8 cellular contexts compared by ENCODE assay signal in the genomic region with DNA sequence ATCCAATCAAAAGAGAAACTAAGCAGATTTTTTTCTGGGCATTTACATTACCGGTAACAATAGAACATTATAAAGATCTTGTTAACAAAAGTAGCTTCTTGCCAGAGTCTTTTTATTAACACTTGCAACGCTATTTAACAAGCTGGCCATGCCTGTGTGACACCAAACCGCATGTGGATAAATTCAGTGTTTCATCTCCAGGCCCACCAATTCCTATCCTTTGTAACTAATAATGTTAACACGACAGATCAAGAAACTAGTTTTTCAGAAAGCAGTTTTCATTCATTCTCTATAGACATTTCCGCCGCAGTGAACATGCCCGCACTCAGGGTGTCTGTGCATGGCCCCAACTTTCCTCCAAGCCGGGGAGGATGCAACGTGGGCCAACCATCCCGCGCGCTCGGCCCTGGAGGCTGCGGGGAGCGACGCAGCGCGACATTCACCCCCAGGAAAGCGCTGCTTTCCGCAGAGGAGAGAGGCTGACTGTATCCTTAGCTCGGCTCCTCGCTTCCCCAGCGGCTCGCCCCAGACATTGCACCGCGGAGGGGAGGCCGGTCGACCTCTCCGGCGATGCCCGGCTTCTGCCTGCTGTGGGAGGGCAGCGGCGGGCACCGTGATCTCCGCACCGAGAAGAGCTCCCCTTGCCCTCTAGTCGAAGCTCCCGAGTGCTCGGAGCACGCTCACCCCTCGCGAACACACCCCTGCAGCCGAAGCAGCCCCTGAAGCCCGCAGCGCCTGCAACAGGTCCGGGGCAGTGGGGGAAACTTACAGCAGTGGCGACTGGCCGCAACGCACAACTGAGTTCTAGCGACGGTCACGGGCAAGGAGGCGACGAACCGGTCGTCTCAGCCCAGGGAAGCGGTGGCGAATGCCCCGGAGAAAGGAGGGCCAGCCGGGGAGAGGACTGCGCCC. TPM values are rescaled to one million over a fixed set of nuclear protein-coding genes. Genes with fewer than 3 reads are reported as not detected.
DNase-seq lines count a peak whose midpoint lies in the region; ATAC-seq and TF ChIP-seq lines count a peak whose summit lies in the region.

No MANE protein-coding gene starts in this region.

- no peaks in the 10 kb centered on the region for H3K9me3 ChIP-seq in HAP-1
- no peaks in the 10 kb centered on the region for H3K9me3 ChIP-seq in endocrine pancreas (ENCODE audit: control insufficient read depth, low read length)
- H3K9me3 ChIP-seq in mucosa of descending colon = no peaks in the 10 kb centered on the region
- H3K9me3 ChIP-seq in tibial nerve = no peaks in the 10 kb centered on the region

- CTCF ChIA-PET in GM10248 (lab: Yijun Ruan, JAX) = interaction anchor here (1.3 to 5.4 kb wide), 6 partner anchors 10 to 738 kb away, joined by 3 to 45 read pairs (median 5); no protein-coding TSS in a partner anchor

- no peak for TF ChIP-seq POLR2A in tibial nerve (IDR thresholded peaks at IDR 0.05)

- peak; percentile 25 for DNase-seq in GM10248 (ENCODE audit: extremely low spot score)
- peak in 1 of 2 experiments; percentile 63 for DNase-seq in HAP-1 (ENCODE audit: low spot score in 2 of 2)
- DNase-seq in MV-4-11 (lab: John Stamatoyannopoulos, UW) = peak; percentile 21
- peak; percentile 20 for DNase-seq in activated CD4-positive, alpha-beta T cell treated with anti-CD3 and anti-CD28 coated beads, Interleukin-2, amount 50 U/mL, for 1 hour
- peak in 2 of 3 donors; percentile 73 to 75 for DNase-seq in mucosa of descending colon
- no peak for DNase-seq in tibial nerve (ENCODE audit: low spot score in 2 of 2)
- DNase-seq in ureter (ENCODE audit: low spot score) = no peak

- peak overlapping the region; percentile 54 for H3K4me3 ChIP-seq in HAP-1
- H3K4me3 ChIP-seq in endocrine pancreas (ENCODE audit: control insufficient read depth, insufficient read depth, low read length) = peak overlapping the region; percentile 45
- peak overlapping the region; percentile 45 for H3K4me3 ChIP-seq in mucosa of descending colon
- H3K4me3 ChIP-seq in tibial nerve = peak overlapping the region; percentile 53 to 73 (median 68)

- POLR2A ChIA-PET in GM10248 (lab: Yijun Ruan, JAX) = no interaction called here

- peak; percentile 30 for ATAC-seq in mucosa of descending colon

- 1 to 2% methylated on average over 36 to 46 of the region's 61 CpGs for WGBS in tibial nerve, 2 donors

- H3K4me1 ChIP-seq in HAP-1 (peaks cover 9% of the 10 kb centered on the region), endocrine pancreas (ENCODE audit: control insufficient read depth, insufficient read depth, low read length) (no peaks in the 10 kb centered on the region), mucosa of descending colon (ENCODE audit: low read depth) (peaks cover 11% of the 10 kb centered on the region), tibial nerve (peaks cover 0 to 34% (median 8%) of the 10 kb centered on the region in 4 donors)

- TF ChIP-seq EP300 in tibial nerve (IDR thresholded peaks at IDR 0.05) = no peak

- TF ChIP-seq CTCF in GM10248 (IDR thresholded peaks at IDR 0.05; ENCODE audit: control extremely low read depth, extremely low read depth, low read depth, missing control alignments) (no peak), mucosa of descending colon (IDR thresholded peaks at IDR 0.05) (no peak), tibial nerve (IDR thresholded peaks at IDR 0.05) (no peak)

- intact Hi-C loops in mucosa of descending colon (cut with DNase I, micrococcal nuclease) = loop anchor here in 1 of 2 donors (10.0 kb wide), 1 partner anchor 605 kb away; no protein-coding TSS in a partner anchor

- no peaks in the 10 kb centered on the region for H3K36me3 ChIP-seq in HAP-1 (replicated peaks)
- H3K36me3 ChIP-seq in endocrine pancreas (ENCODE audit: control insufficient read depth, insufficient read depth, low read length) = no peaks in the 10 kb centered on the region
- H3K36me3 ChIP-seq in mucosa of descending colon (ENCODE audit: low read depth) = no peaks in the 10 kb centered on the region
- H3K36me3 ChIP-seq in tibial nerve = peaks cover 0 to 10% (median 0%) of the 10 kb centered on the region in 3 donors

- H3K9ac ChIP-seq in endocrine pancreas (ENCODE audit: control insufficient read depth, insufficient read depth, low read length) = peak overlapping the region; percentile 50

- peak overlapping the region in 3 of 4 donors; percentile 49 to 85 (median 78) for H3K27ac ChIP-seq in tibial nerve

- in situ Hi-C loops in HAP-1 (cut with MboI; ENCODE audit: low sequenced_read_pairs) = loop anchor here (25.0 kb wide), 1 partner anchor 602 kb away; no protein-coding TSS in a partner anchor

- no peaks in the 10 kb centered on the region for H3K27me3 ChIP-seq in HAP-1 (ENCODE audit: low read depth)
- peaks cover 3% of the 10 kb centered on the region for H3K27me3 ChIP-seq in endocrine pancreas (ENCODE audit: control insufficient read depth, insufficient read depth, low read length)
- no peaks in the 10 kb centered on the region for H3K27me3 ChIP-seq in tibial nerve

RNA-seq across cellular contexts. Expression of a gene that starts 0.7 kb away (rescaled TPM):
- total RNA-seq in mucosa of descending colon (10 to 100 TPM; 14.6 to 23.3 (median 18.9) TPM), tibial nerve (10 to 100 TPM in 2 of 4 donors, 1 to 10 TPM in 2; 4.0 to 11.7 (median 7.7) TPM), ureter (48.5 TPM)

RNA-seq across cellular contexts. Expression of a gene that starts 45.2 kb away (rescaled TPM):
- 100 to 1,000 TPM; 132 to 169 (median 148) TPM for total RNA-seq in mucosa of descending colon
- total RNA-seq in tibial nerve = 100 to 1,000 TPM in 3 of 4 donors, 10 to 100 TPM in 1; 79.1 to 166 (median 129) TPM
- total RNA-seq in ureter = 101 TPM

Comparison
In these comparisons a context has a peak if more than half of its experiments do, and no peak if none do; other contexts are left out.
1. DNase-seq: peak in GM10248 (single experiment), MV-4-11 (single experiment), activated CD4-positive, alpha-beta T cell treated with anti-CD3 and anti-CD28 coated beads, Interleukin-2, amount 50 U/mL, for 1 hour (single experiment) and mucosa of descending colon (2 of 3); none in tibial nerve (0 of 2) and ureter (single experiment).
2. Peak in every context shown above with its lines, with median percentiles within 50 percentile points of each other: H3K4me3 ChIP-seq.